In genomic region chr3:150890320-150890719, GRCh38 we compare ENCODE assay signal across 26 cellular contexts. TPM values are rescaled to one million over a fixed set of nuclear protein-coding genes. Genes with fewer than 3 reads are reported as not detected.
A peak's percentile ranks its signal among the peaks of the same experiment; 100 is the strongest.
DNase-seq lines count a peak whose midpoint lies in the region; ATAC-seq and TF ChIP-seq lines count a peak whose summit lies in the region.
"Had no signal": no experiment of that assay in that cellular context is flagged by ENCODE, and none has a peak within 500 bp of the region (broad histone marks: within the 10 kb centered on the region; RNA-seq: fewer than 3 reads in every experiment).

No MANE protein-coding gene starts in this region.

- peak; percentile 24 to 41 for ATAC-seq in activated T-cell treated with anti-CD3 and anti-CD28 coated beads, Interleukin-2, amount 50 U/mL, for 72 hours (replicated peaks in 1 of 2)
- no peak for ATAC-seq in activated T-cell treated with anti-CD3 and anti-CD28 coated beads, Interleukin-2, amount 50 U/mL, for 4 hours
- ATAC-seq in upper lobe of right lung (peak; percentile 41), GM19035 (IDR thresholded peaks at IDR 0.05; ENCODE audit: unreplicated experiment) (no peak)
- ATAC-seq: GM23338 had no signal

- intact Hi-C loops in upper lobe of right lung (cut with DNase I), result no loop called here
- intact Hi-C loops in esophagus squamous epithelium (cut with DNase I), result no loop called here

- H3K9me3 Mint-ChIP-seq in activated T-cell treated with anti-CD3 and anti-CD28 coated beads, Interleukin-2, amount 50 U/mL, for 72 hours, result peaks cover 0 to 2% of the 10 kb centered on the region in 2 donors
- H3K9me3 Mint-ChIP-seq in activated T-cell treated with anti-CD3 and anti-CD28 coated beads, Interleukin-2, amount 50 U/mL, for 4 hours, result peaks cover 5% of the 10 kb centered on the region
- H3K9me3 Mint-ChIP-seq: activated naive CD8-positive, alpha-beta T cell treated with anti-CD3 and anti-CD28 coated beads, Interleukin-2, amount 10 ng/mL, durations not matched to agents 7 days and 5 days; GM23338; natural killer cell; T-helper 1 cell treated with Interleukin-12 subunit alpha and Interleukin-12 subunit beta and Interleukin-4 antibody, amounts not matched to agents 30 μg/mL and 1 μg/mL, for 36 hours had no signal

- H3K27me3 Mint-ChIP-seq in activated T-cell treated with anti-CD3 and anti-CD28 coated beads, Interleukin-2, amount 50 U/mL, for 72 hours (ENCODE audit: low read depth), result peaks cover 17% of the 10 kb centered on the region
- peaks cover 16% of the 10 kb centered on the region for H3K27me3 Mint-ChIP-seq in activated T-cell treated with anti-CD3 and anti-CD28 coated beads, Interleukin-2, amount 50 U/mL, for 4 hours (ENCODE audit: low read depth)
- H3K27me3 Mint-ChIP-seq: progenitor cell of endocrine pancreas had no signal

- H3K4me3 Mint-ChIP-seq in activated T-cell treated with anti-CD3 and anti-CD28 coated beads, Interleukin-2, amount 50 U/mL, for 72 hours, result no peak overlapping the region
- no peak overlapping the region for H3K4me3 Mint-ChIP-seq in activated T-cell treated with anti-CD3 and anti-CD28 coated beads, Interleukin-2, amount 50 U/mL, for 4 hours
- H3K4me3 Mint-ChIP-seq: activated naive CD8-positive, alpha-beta T cell treated with anti-CD3 and anti-CD28 coated beads, Interleukin-2, amount 10 ng/mL, durations not matched to agents 7 days and 5 days; GM23338; natural killer cell; T-helper 1 cell treated with Interleukin-12 subunit alpha and Interleukin-12 subunit beta and Interleukin-4 antibody, amounts not matched to agents 30 μg/mL and 1 μg/mL, for 36 hours had no signal

- H3K27ac Mint-ChIP-seq in activated T-cell treated with anti-CD3 and anti-CD28 coated beads, Interleukin-2, amount 50 U/mL, for 72 hours, result no peak overlapping the region
- H3K27ac Mint-ChIP-seq: activated naive CD8-positive, alpha-beta T cell treated with anti-CD3 and anti-CD28 coated beads, Interleukin-2, amount 10 ng/mL, durations not matched to agents 7 days and 5 days; GM23338; natural killer cell; progenitor cell of endocrine pancreas; T-helper 1 cell treated with Interleukin-12 subunit alpha and Interleukin-12 subunit beta and Interleukin-4 antibody, amounts not matched to agents 30 μg/mL and 1 μg/mL, for 36 hours had no signal

- H3K4me1 ChIP-seq in upper lobe of right lung, result no peaks in the 10 kb centered on the region
- H3K4me1 ChIP-seq in esophagus squamous epithelium, result no peaks in the 10 kb centered on the region
- H3K4me1 ChIP-seq: esophagus muscularis mucosa had no signal

- H3K27me3 ChIP-seq in upper lobe of right lung, result no peaks in the 10 kb centered on the region
- H3K27me3 ChIP-seq in esophagus squamous epithelium, result peaks cover 0 to 7% (median 0%) of the 10 kb centered on the region in 4 donors
- H3K27me3 ChIP-seq: esophagus muscularis mucosa had no signal

- TF ChIP-seq CTCF in fibroblast of the aortic adventitia (IDR thresholded peaks at IDR 0.05; ENCODE audit: insufficient read depth, low read length) (no peak), upper lobe of right lung (IDR thresholded peaks at IDR 0.05) (no peak), esophagus squamous epithelium (IDR thresholded peaks at IDR 0.05) (no peak)

- WGBS in esophagus squamous epithelium, 2 donors, result 72 to 86% methylated on average over 3 of the region's 3 CpGs

- H3K4me1 Mint-ChIP-seq in activated T-cell treated with anti-CD3 and anti-CD28 coated beads, Interleukin-2, amount 50 U/mL, for 72 hours (ENCODE audit: low read depth), result no peaks in the 10 kb centered on the region
- no peaks in the 10 kb centered on the region for H3K4me1 Mint-ChIP-seq in activated T-cell treated with anti-CD3 and anti-CD28 coated beads, Interleukin-2, amount 50 U/mL, for 4 hours (ENCODE audit: low read depth)
- H3K4me1 Mint-ChIP-seq: activated naive CD8-positive, alpha-beta T cell treated with anti-CD3 and anti-CD28 coated beads, Interleukin-2, amount 10 ng/mL, durations not matched to agents 7 days and 5 days; GM23338; natural killer cell had no signal

- TF ChIP-seq POLR2A in esophagus squamous epithelium (IDR thresholded peaks at IDR 0.05), result no peak

- no peak overlapping the region for H3K4me3 ChIP-seq in fibroblast of the aortic adventitia (ENCODE audit: low read depth, low read length)
- H3K4me3 ChIP-seq in upper lobe of right lung, result no peak overlapping the region
- H3K4me3 ChIP-seq in esophagus squamous epithelium, result no peak overlapping the region
- H3K4me3 ChIP-seq: esophagus muscularis mucosa, GM23338 had no signal

- H3K27ac ChIP-seq in upper lobe of right lung (no peak overlapping the region), esophagus squamous epithelium (no peak overlapping the region)
- H3K27ac ChIP-seq: 22Rv1, C4-2B, esophagus muscularis mucosa had no signal

- H3K36me3 ChIP-seq in upper lobe of right lung (no peaks in the 10 kb centered on the region), esophagus squamous epithelium (no peaks in the 10 kb centered on the region)
- H3K36me3 ChIP-seq: esophagus muscularis mucosa had no signal

- H3K36me3 Mint-ChIP-seq in activated T-cell treated with anti-CD3 and anti-CD28 coated beads, Interleukin-2, amount 50 U/mL, for 72 hours (ENCODE audit: insufficient read depth in 2 of 2), result no peaks in the 10 kb centered on the region
- no peaks in the 10 kb centered on the region for H3K36me3 Mint-ChIP-seq in activated T-cell treated with anti-CD3 and anti-CD28 coated beads, Interleukin-2, amount 50 U/mL, for 4 hours (ENCODE audit: insufficient read depth)
- H3K36me3 Mint-ChIP-seq: activated naive CD8-positive, alpha-beta T cell treated with anti-CD3 and anti-CD28 coated beads, Interleukin-2, amount 10 ng/mL, durations not matched to agents 7 days and 5 days; natural killer cell had no signal

- no peak for DNase-seq in activated T-cell treated with anti-CD3 and anti-CD28 coated beads, Interleukin-2, amount 50 U/mL, for 72 hours
- no peak for DNase-seq in activated T-cell treated with anti-CD3 and anti-CD28 coated beads, Interleukin-2, amount 50 U/mL, for 4 hours
- DNase-seq in SIG-M5 treated with dmso at 0.1 percent for 504 hours (lab: John Stamatoyannopoulos, UW; ENCODE audit: unreplicated experiment) (peak; percentile 76), fibroblast of the aortic adventitia (ENCODE audit: low read depth) (peak; percentile 32), upper lobe of right lung (no peak), esophagus squamous epithelium (lab: John Stamatoyannopoulos, UW) (no peak), hippocampal formation (lab: John Stamatoyannopoulos, UW) (no peak)
- DNase-seq: activated naive CD8-positive, alpha-beta T cell treated with anti-CD3 and anti-CD28 coated beads, Interleukin-2, amount 10 ng/mL, durations not matched to agents 7 days and 5 days; DMS153; effector CD4-positive, alpha-beta T cell; hypothalamus; kidney; natural killer cell; NCI-H187; NCI-H446; small intestine; stimulated activated CD4-positive, alpha-beta T cell treated with anti-CD3 and anti-CD28 coated beads, Interleukin-4, amount 100 ng/mL, for 24 hours had no signal

- H3K9me3 ChIP-seq in upper lobe of right lung, result no peaks in the 10 kb centered on the region
- no peaks in the 10 kb centered on the region for H3K9me3 ChIP-seq in esophagus squamous epithelium
- H3K9me3 ChIP-seq: esophagus muscularis mucosa had no signal

RNA-seq across cellular contexts. Expression of gene MINDY4B, which starts 14.9 kb away (rescaled TPM):
- not detected for total RNA-seq in activated T-cell treated with anti-CD3 and anti-CD28 coated beads, Interleukin-2, amount 50 U/mL, for 72 hours
- total RNA-seq in activated T-cell treated with anti-CD3 and anti-CD28 coated beads, Interleukin-2, amount 50 U/mL, for 4 hours, result not detected
- not detected in 2 replicates for total RNA-seq in fibroblast of the aortic adventitia (ENCODE audit: low replicate concordance)
- total RNA-seq in upper lobe of right lung, result not detected
- not detected for total RNA-seq in esophagus squamous epithelium
- total RNA-seq: activated CD8-positive, alpha-beta memory T cell treated with anti-CD3 and anti-CD28 coated beads for 36 hours; activated naive CD8-positive, alpha-beta T cell treated with anti-CD3 and anti-CD28 coated beads, Interleukin-2, amount 10 ng/mL, durations not matched to agents 7 days and 5 days; bronchial epithelial cell; esophagus muscularis mucosa; GM23338; kidney; natural killer cell; progenitor cell of endocrine pancreas had no signal

Comparison
In these comparisons a context has a peak if more than half of its experiments do, and no peak if none do; other contexts are left out.
1. ATAC-seq: peak in activated T-cell treated with anti-CD3 and anti-CD28 coated beads, Interleukin-2, amount 50 U/mL, for 72 hours (2 of 2) and upper lobe of right lung (single experiment); none in activated T-cell treated with anti-CD3 and anti-CD28 coated beads, Interleukin-2, amount 50 U/mL, for 4 hours (0 of 2) and GM19035 (single experiment).
2. DNase-seq: peak in SIG-M5 treated with dmso at 0.1 percent for 504 hours (single experiment) and fibroblast of the aortic adventitia (single experiment); none in activated T-cell treated with anti-CD3 and anti-CD28 coated beads, Interleukin-2, amount 50 U/mL, for 72 hours (0 of 2), activated T-cell treated with anti-CD3 and anti-CD28 coated beads, Interleukin-2, amount 50 U/mL, for 4 hours (single experiment), upper lobe of right lung (single experiment), esophagus squamous epithelium (single experiment) and hippocampal formation (0 of 2).